17 cellular contexts compared by ENCODE assay signal in the genomic region with DNA sequence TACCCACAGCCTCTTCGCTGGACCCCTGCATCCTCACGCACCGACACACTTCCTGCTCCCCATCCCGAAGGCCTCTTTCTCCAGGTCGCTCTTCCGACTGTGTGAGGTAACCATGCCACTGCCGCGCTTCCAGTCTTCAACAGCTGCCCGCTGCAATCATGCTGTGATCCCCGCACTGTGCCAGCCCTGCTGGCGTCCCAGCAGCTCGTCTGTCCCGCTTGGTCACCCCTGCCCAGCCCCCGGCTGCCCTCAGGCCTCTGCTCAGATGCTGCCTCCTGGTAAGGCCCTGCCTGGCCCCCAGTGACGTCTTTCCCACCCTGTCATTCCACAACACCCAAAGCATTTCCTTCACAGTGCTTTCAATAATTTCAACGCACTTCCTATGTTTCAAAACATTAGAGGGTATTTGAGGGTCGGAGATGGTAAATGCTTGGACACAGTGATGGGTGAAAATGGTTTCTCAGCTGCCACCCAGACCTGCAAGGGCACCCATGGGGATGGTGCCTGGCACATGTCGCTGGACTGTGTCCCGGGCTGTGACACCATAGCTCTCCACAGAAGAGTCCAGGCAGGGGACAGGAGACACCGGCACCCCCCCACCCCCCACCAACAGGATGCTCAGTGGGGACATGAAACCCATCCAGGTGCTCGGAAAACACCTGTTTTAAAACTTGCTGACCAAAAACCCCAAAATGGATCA.
DNase-seq lines count a peak whose midpoint lies in the region; ATAC-seq, FAIRE-seq and TF ChIP-seq lines count a peak whose summit lies in the region.
"Had no signal": no experiment of that assay in that cellular context is flagged by ENCODE, and none has a peak within 500 bp of the region (broad histone marks: within the 10 kb centered on the region; RNA-seq: fewer than 3 reads in every experiment).

No MANE protein-coding gene starts in this region.

- DNase-seq in DMS 273 (lab: John Stamatoyannopoulos, UW; ENCODE audit: unreplicated experiment) (peak; percentile 81), DMS 273 treated with DMSO at 0.1 percent for 48 hours (lab: John Stamatoyannopoulos, UW) (no peak), NT2/D1 (ENCODE audit: low read depth, low spot score) (no peak), H1 (ENCODE audit: low read depth in 1 of 2, low spot score in 2 of 2) (no peak), psoas muscle (no peak), SKM-1 (lab: John Stamatoyannopoulos, UW; ENCODE audit: unreplicated experiment) (no peak), posterior vena cava (ENCODE audit: low spot score) (no peak)
- DNase-seq in activated CD4-positive, alpha-beta T cell treated with anti-CD3 and anti-CD28 coated beads for 1 hour = no peak
- DNase-seq: activated CD4-positive, alpha-beta T cell treated with anti-CD3 and anti-CD28 coated beads, Interleukin-2, amount 50 U/mL, for 48 hours; CD8-positive, alpha-beta T cell; MM.1S; testis had no signal

- H3K4me1 ChIP-seq in NT2/D1 (ENCODE audit: insufficient read depth, insufficient read length) = peaks cover 62% of the 10 kb centered on the region
- H3K4me1 ChIP-seq in H1 (replicated peaks in 1 of 4; ENCODE audit: control insufficient read depth in 3 of 4, insufficient read depth in 4 of 4, low read length in 3 of 4) = peaks cover 0 to 44% (median 14%) of the 10 kb centered on the region in 4 experiments; a peak in 6 of 7 replicates
- peaks cover 36% of the 10 kb centered on the region for H3K4me1 ChIP-seq in psoas muscle

- no peaks in the 10 kb centered on the region for H3K23me2 ChIP-seq in H1 (ENCODE audit: low read depth, low read length)

- peaks cover 6% of the 10 kb centered on the region for H3K79me1 ChIP-seq in H1 (ENCODE audit: low read depth, low read length)

- no peak overlapping the region for H3K56ac ChIP-seq in H1 (replicated peaks; ENCODE audit: insufficient read length, low read depth, low read length)

- no peak overlapping the region for H3K27ac ChIP-seq in H1 (ENCODE audit: low read depth, low read length)
- H3K27ac ChIP-seq in psoas muscle = no peak overlapping the region
- H3K27ac ChIP-seq: 22Rv1, epithelial cell of prostate, testis had no signal

- H4K20me1 ChIP-seq in H1 (replicated peaks in 1 of 2; ENCODE audit: control insufficient read depth in 1 of 2, insufficient read depth in 2 of 2, low read length in 2 of 2) = peaks cover 1 to 2% of the 10 kb centered on the region in 2 experiments

- WGBS in H1 (ENCODE audit: extremely low coverage in 1 of 2, insufficient coverage in 1 of 2, insufficient read length in 1 of 2, insufficient replicate concordance in 2 of 2, low coverage in 1 of 2, low lambda C conversion rate in 2 of 2, missing lambda C conversion rate in 1 of 2), 2 experiments = 88% methylated on average over 20 of the region's 21 CpGs; no CpG with 5 or more reads in 1 of the 2 experiments
- WGBS in psoas muscle, 3 donors = 46 to 57% (median 51%) methylated on average over 21 of the region's 21 CpGs

- H3K4me2 ChIP-seq in H1 (ENCODE audit: insufficient read depth in 1 of 2, low read depth in 2 of 2, low read length in 2 of 2) = no peak overlapping the region

- no peak for TF ChIP-seq POLR2A in H1 (IDR thresholded peaks at IDR 0.05; ENCODE audit: control extremely low read depth in 1 of 2, low read depth in 2 of 2, low read length in 2 of 2)

- H3K4me3 ChIP-seq in NT2/D1 (ENCODE audit: insufficient read length, low read depth) (no peak overlapping the region), H1 (ENCODE audit: extremely low read depth in 1 of 4, insufficient read depth in 2 of 4, low read depth in 3 of 4, low read length in 4 of 4) (no peak overlapping the region), psoas muscle (no peak overlapping the region)
- H3K4me3 ChIP-seq: heart right ventricle, testis had no signal

- no peak overlapping the region for H4K91ac ChIP-seq in H1 (replicated peaks; ENCODE audit: insufficient read length, low read length)

- H3K9ac ChIP-seq in NT2/D1 (ENCODE audit: insufficient read length, low read depth) = peak overlapping the region; percentile 34
- H3K9ac ChIP-seq in H1 (replicated peaks in 1 of 4; ENCODE audit: extremely low read depth in 1 of 4, low read depth in 3 of 4, low read length in 3 of 4) = no peak overlapping the region

- H3K23ac ChIP-seq in H1 (ENCODE audit: insufficient read length) = no peak overlapping the region

- no peak overlapping the region for H3K14ac ChIP-seq in H1 (ENCODE audit: insufficient read length)

- H3K18ac ChIP-seq in H1 (ENCODE audit: extremely low read depth, low read length) = no peak overlapping the region; the same call in 1 of the 2 replicates

- FAIRE-seq in H1 (lab: Jason Lieb, UNC) = no peak
- FAIRE-seq: RCC 7860 had no signal

- H2BK20ac ChIP-seq in H1 (ENCODE audit: low read length) = no peak overlapping the region

- no peak overlapping the region for H4K5ac ChIP-seq in H1 (ENCODE audit: insufficient read length, low read depth, low read length)

- H3K36me3 ChIP-seq in NT2/D1 (ENCODE audit: insufficient read depth, insufficient read length, low read length) (peaks cover 17% of the 10 kb centered on the region), H1 (ENCODE audit: control insufficient read depth in 2 of 4, insufficient read depth in 4 of 4, low read length in 3 of 4) (no peaks in the 10 kb centered on the region; a peak in 1 of 8 replicates), psoas muscle (ENCODE audit: insufficient read depth in 1 of 2, low read depth in 1 of 2) (no peaks in the 10 kb centered on the region)

- peaks cover 0 to 7% of the 10 kb centered on the region in 2 experiments; a peak in 1 of 4 replicates for H3K79me2 ChIP-seq in H1 (ENCODE audit: control insufficient read depth in 1 of 2, insufficient read depth in 2 of 2, low read length in 2 of 2)

- H2BK12ac ChIP-seq in H1 (ENCODE audit: low read depth, low read length) = no peak overlapping the region

- no peak for TF ChIP-seq RAD21 in H1 (IDR thresholded peaks at IDR 0.05 in 1 of 2, conservative IDR thresholded peaks at IDR 0.05 in 1 of 2; ENCODE audit: low read depth in 2 of 2, low read length in 2 of 2)

- no peaks in the 10 kb centered on the region for H3K9me3 ChIP-seq in NT2/D1 (ENCODE audit: insufficient read depth, low read length)
- H3K9me3 ChIP-seq in H1 (ENCODE audit: insufficient read depth in 2 of 2, low read depth in 1 of 2, low read length in 1 of 2) = no peaks in the 10 kb centered on the region
- no peaks in the 10 kb centered on the region for H3K9me3 ChIP-seq in psoas muscle
- H3K9me3 ChIP-seq: heart right ventricle, testis had no signal

- 0 out of 2 replicates have a peak overlapping the region, but pooled peaks have one; percentile 66 for H2BK5ac ChIP-seq in H1 (ENCODE audit: low read depth, low read length)

- intact Hi-C loops in psoas muscle (cut with DNase I) (loop anchor here (5.0 kb wide), 2 partner anchors 40 to 85 kb away; no protein-coding TSS in a partner anchor), posterior vena cava (cut with DNase I) (no loop called here)

- H2BK15ac ChIP-seq in H1 (ENCODE audit: low read length) = no peak overlapping the region

- H2BK120ac ChIP-seq in H1 (replicated peaks; ENCODE audit: low read depth, low read length) = no peak overlapping the region

- no peak overlapping the region for H2AK5ac ChIP-seq in H1 (ENCODE audit: low read depth, low read length)

- no peak overlapping the region for H2AFZ ChIP-seq in H1 (ENCODE audit: low read length)

- POLR2A ChIA-PET in H1 (lab: Charles Lee; ENCODE audit: partially characterized antibody) = interaction anchor here (1.0 kb wide), 1 partner anchor 296 kb away, joined by 3 read pairs; a partner anchor contains a TSS

- TF ChIP-seq CTCF in H1 (IDR thresholded peaks at IDR 0.05; ENCODE audit: control extremely low read depth in 1 of 3, insufficient read depth in 1 of 3, low read depth in 1 of 3, low read length in 3 of 3) (no peak), psoas muscle (IDR thresholded peaks at IDR 0.05) (no peak)

- H4K8ac ChIP-seq in H1 (ENCODE audit: extremely low read depth, insufficient read depth, low read length) = no peak overlapping the region; the same call in 1 of the 2 replicates

- peak in 3 of 4 donors; percentile 28 to 56 (median 45) for ATAC-seq in psoas muscle
- ATAC-seq: activated T-helper 17 cell treated with anti-CD3 and anti-CD28 coated beads, Interleukin-2, amount 50 U/mL, for 72 hours; CD8-positive, alpha-beta T cell had no signal

- no peak for TF ChIP-seq EP300 in H1 (IDR thresholded peaks at IDR 0.05; ENCODE audit: borderline replicate concordance in 1 of 2, low read depth in 2 of 2, low read length in 2 of 2)

- CTCF ChIA-PET in H1 (lab: Charles Lee; ENCODE audit: partially characterized antibody) = no interaction called here

- no peaks in the 10 kb centered on the region for H3K27me3 ChIP-seq in NT2/D1 (ENCODE audit: insufficient read depth, insufficient read length)
- H3K27me3 ChIP-seq in H1 (replicated peaks in 1 of 4; ENCODE audit: control insufficient read depth in 3 of 4, extremely low read depth in 1 of 4, insufficient read depth in 3 of 4, low read length in 3 of 4) = no peaks in the 10 kb centered on the region
- H3K27me3 ChIP-seq in psoas muscle (ENCODE audit: insufficient read depth in 3 of 3, low read length in 2 of 3) = no peaks in the 10 kb centered on the region
- H3K27me3 ChIP-seq: heart right ventricle, testis had no signal

- no peak overlapping the region for H3K4ac ChIP-seq in H1 (replicated peaks; ENCODE audit: insufficient read length, low read depth, low read length)

TF ChIP-seq in H1, 55 proteins besides CTCF, POLR2A, EP300 and RAD21 (continues in another document):
- TF ChIP-seq HDAC2 (IDR thresholded peaks at IDR 0.05; ENCODE audit: borderline replicate concordance in 1 of 2, low read depth in 2 of 2, low read length in 2 of 2) (no peak), MAFK (IDR thresholded peaks at IDR 0.05; ENCODE audit: low read depth, low read length) (no peak), SP4 (IDR thresholded peaks at IDR 0.05; ENCODE audit: low read length) (no peak), BACH1 (IDR thresholded peaks at IDR 0.05; ENCODE audit: low read length) (no peak), SAP30 (IDR thresholded peaks at IDR 0.05; ENCODE audit: insufficient read depth, insufficient replicate concordance, low read length) (no peak), EGR1 (IDR thresholded peaks at IDR 0.05; ENCODE audit: borderline replicate concordance, low read depth, low read length) (no peak), JUND (IDR thresholded peaks at IDR 0.05; ENCODE audit: low read length) (no peak)
- TF ChIP-seq, protein P1, sequence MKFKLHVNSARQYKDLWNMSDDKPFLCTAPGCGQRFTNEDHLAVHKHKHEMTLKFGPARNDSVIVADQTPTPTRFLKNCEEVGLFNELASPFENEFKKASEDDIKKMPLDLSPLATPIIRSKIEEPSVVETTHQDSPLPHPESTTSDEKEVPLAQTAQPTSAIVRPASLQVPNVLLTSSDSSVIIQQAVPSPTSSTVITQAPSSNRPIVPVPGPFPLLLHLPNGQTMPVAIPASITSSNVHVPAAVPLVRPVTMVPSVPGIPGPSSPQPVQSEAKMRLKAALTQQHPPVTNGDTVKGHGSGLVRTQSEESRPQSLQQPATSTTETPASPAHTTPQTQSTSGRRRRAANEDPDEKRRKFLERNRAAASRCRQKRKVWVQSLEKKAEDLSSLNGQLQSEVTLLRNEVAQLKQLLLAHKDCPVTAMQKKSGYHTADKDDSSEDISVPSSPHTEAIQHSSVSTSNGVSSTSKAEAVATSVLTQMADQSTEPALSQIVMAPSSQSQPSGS (IDR thresholded peaks at IDR 0.05; ENCODE audit: low read length) = no peak

Comparison
In these comparisons a context has a peak if more than half of its experiments do, and no peak if none do; other contexts are left out.
1. intact Hi-C loops: an anchor here in psoas muscle (5.0 kb wide); none called in posterior vena cava.